1 cellular context compared by ENCODE assay signal in the genomic region with DNA sequence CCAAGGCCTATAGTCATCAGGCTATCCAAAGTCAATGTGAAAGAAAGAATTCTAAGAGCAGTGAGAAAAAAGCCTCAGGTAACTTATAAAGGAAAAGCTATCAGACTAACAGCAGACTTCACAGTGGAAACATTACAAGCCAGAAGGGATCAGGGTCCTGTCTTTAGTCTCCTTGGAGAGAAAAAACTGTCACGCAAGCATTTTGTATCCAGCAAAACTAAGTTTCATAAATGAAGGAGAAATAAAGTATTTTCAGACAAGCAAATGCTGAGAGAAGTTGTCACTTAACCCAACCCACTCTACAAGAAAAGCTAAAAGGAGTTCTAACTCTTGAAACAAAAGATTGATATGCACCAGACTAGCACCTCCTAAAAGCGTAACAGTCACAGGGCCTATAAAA.
TF ChIP-seq lines count a peak whose summit lies in the region.

No MANE protein-coding gene starts in this region.

TF ChIP-seq in GM23338, 12 proteins besides CTCF, POLR2A, EP300 and RAD21 (continued from another document):
- TF ChIP-seq, protein P1, sequence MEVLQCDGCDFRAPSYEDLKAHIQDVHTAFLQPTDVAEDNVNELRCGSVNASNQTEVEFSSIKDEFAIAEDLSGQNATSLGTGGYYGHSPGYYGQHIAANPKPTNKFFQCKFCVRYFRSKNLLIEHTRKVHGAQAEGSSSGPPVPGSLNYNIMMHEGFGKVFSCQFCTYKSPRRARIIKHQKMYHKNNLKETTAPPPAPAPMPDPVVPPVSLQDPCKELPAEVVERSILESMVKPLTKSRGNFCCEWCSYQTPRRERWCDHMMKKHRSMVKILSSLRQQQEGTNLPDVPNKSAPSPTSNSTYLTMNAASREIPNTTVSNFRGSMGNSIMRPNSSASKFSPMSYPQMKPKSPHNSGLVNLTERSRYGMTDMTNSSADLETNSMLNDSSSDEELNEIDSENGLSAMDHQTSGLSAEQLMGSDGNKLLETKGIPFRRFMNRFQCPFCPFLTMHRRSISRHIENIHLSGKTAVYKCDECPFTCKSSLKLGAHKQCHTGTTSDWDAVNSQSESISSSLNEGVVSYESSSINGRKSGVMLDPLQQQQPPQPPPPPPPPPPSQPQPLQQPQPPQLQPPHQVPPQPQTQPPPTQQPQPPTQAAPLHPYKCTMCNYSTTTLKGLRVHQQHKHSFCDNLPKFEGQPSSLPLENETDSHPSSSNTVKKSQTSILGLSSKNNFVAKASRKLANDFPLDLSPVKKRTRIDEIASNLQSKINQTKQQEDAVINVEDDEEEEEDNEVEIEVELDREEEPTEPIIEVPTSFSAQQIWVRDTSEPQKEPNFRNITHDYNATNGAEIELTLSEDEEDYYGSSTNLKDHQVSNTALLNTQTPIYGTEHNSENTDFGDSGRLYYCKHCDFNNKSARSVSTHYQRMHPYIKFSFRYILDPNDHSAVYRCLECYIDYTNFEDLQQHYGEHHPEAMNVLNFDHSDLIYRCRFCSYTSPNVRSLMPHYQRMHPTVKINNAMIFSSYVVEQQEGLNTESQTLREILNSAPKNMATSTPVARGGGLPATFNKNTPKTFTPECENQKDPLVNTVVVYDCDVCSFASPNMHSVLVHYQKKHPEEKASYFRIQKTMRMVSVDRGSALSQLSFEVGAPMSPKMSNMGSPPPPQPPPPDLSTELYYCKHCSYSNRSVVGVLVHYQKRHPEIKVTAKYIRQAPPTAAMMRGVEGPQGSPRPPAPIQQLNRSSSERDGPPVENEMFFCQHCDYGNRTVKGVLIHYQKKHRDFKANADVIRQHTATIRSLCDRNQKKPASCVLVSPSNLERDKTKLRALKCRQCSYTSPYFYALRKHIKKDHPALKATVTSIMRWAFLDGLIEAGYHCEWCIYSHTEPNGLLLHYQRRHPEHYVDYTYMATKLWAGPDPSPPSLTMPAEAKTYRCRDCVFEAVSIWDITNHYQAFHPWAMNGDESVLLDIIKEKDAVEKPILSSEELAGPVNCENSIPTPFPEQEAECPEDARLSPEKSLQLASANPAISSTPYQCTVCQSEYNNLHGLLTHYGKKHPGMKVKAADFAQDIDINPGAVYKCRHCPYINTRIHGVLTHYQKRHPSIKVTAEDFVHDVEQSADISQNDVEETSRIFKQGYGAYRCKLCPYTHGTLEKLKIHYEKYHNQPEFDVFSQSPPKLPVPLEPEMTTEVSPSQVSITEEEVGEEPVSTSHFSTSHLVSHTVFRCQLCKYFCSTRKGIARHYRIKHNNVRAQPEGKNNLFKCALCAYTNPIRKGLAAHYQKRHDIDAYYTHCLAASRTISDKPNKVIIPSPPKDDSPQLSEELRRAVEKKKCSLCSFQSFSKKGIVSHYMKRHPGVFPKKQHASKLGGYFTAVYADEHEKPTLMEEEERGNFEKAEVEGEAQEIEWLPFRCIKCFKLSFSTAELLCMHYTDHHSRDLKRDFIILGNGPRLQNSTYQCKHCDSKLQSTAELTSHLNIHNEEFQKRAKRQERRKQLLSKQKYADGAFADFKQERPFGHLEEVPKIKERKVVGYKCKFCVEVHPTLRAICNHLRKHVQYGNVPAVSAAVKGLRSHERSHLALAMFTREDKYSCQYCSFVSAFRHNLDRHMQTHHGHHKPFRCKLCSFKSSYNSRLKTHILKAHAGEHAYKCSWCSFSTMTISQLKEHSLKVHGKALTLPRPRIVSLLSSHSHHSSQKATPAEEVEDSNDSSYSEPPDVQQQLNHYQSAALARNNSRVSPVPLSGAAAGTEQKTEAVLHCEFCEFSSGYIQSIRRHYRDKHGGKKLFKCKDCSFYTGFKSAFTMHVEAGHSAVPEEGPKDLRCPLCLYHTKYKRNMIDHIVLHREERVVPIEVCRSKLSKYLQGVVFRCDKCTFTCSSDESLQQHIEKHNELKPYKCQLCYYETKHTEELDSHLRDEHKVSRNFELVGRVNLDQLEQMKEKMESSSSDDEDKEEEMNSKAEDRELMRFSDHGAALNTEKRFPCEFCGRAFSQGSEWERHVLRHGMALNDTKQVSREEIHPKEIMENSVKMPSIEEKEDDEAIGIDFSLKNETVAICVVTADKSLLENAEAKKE (CRISPR knock-in tag; IDR thresholded peaks at IDR 0.05) = no peak
